In the genomic region with DNA sequence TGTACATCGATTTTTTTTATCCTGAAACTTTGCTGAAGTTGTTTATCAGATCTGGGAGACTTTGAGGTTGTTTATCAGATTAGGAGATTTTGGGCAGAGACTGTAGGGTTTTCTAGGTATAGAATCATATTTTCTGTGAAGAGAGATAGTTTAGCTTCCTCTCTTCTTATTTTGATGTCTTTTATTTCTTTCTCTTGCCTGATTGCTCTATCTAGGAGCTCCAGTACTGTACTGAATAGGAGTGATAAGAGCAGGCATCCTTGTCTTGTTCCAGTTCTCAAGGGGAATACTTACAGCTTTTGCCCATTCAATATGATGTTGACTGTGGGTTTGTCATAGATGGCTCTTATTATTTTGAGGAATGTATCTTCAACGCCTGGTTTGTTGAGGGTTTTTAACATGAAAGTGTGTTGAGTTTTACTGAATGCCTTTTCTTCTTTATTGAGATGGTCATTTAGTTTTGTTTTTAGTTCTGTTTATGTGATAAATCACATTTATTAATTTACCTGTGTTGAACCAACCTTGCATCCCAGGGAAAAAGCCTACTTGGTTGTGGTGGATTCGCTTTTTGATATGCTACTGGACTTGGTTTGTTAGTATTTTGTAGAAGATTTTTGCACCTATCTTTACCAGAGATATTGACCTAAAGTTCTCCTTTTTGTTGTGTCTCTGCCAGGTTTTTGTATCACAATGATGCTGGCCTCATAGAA, we compare ENCODE assay signal across 24 cellular contexts.
"Had no signal": no experiment of that assay in that cellular context is flagged by ENCODE, and none has a peak within 500 bp of the region (broad histone marks: within the 10 kb centered on the region; RNA-seq: fewer than 3 reads in every experiment).

No MANE protein-coding gene starts in this region.

- H3K27ac ChIP-seq: coronary artery, dorsolateral prefrontal cortex, esophagus squamous epithelium, gastrocnemius medialis, heart right ventricle, left lung, lower lobe of right lung had no signal

- DNase-seq: dermis blood vessel endothelial cell; dorsolateral prefrontal cortex; effector CD4-positive, alpha-beta T cell; effector memory CD4-positive, alpha-beta T cell; esophagus squamous epithelium; foreskin fibroblast; foreskin melanocyte; gastrocnemius medialis; glutamatergic neuron; head of caudate nucleus; heart right ventricle; hippocampal formation; left cardiac atrium; left lung; left ventricle myocardium superior; lower lobe of right lung; mesenchymal stem cell; mucosa of descending colon; naive thymus-derived CD4-positive, alpha-beta T cell had no signal

- H3K9me3 ChIP-seq: esophagus squamous epithelium, gastrocnemius medialis, left lung, lower lobe of right lung, mucosa of descending colon had no signal

- H3K27me3 ChIP-seq: gastrocnemius medialis, left lung had no signal

- H3K4me3 ChIP-seq: coronary artery, dorsolateral prefrontal cortex, esophagus squamous epithelium, gastrocnemius medialis, heart right ventricle, left lung, lower lobe of right lung, mucosa of descending colon had no signal

- H3K4me1 ChIP-seq: esophagus squamous epithelium, gastrocnemius medialis, heart right ventricle, left lung, lower lobe of right lung had no signal

- H3K36me3 ChIP-seq: esophagus squamous epithelium, gastrocnemius medialis, heart right ventricle, left lung, lower lobe of right lung had no signal

- ATAC-seq: esophagus mucosa; gastrocnemius medialis; heart right ventricle; left cardiac atrium; left lung; left ventricle myocardium superior; lower lobe of right lung; mucosa of descending colon; naive thymus-derived CD4-positive, alpha-beta T cell had no signal

- FAIRE-seq: endothelial cell of umbilical vein, islet of Langerhans, keratinocyte had no signal
